In the genomic region with DNA sequence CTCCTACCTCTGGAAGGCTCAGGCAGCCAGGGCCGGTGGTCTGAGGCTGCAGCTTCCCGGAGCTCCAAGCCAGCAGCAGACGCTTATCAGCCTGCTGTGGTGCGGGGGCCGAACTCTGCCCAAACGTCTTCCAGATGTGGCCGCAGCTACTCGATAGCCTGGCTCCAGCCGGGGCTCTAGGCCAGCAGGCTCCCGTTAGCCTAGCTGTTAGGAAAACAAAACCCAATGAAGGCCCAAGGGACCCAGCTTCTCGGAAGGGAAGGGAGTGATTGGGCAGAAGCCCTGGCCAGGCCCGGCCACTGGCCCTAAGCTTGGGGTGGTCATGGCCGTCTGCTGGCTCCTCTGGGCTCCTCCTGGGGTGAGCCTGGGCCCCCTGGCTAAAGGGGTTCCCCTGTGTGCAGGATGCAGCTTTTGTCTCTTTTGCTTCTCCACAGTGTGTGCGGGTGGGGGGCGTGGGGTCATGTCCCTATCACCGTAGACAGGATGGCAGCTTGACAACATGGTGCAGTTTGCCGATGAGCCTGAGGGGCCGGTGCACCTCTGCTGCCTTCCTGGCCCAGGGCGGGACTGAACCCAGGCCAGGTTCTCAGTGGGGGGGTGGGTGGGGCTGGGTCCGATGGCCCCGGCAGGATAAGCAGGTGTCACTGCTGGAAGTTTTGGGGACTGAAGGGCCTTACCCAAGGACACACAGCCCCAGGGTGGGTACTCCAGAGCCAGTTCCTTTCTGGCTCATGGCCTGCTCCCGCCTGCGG, we compare ENCODE assay signal across 17 cellular contexts. TPM values are rescaled to one million over a fixed set of nuclear protein-coding genes. Genes with fewer than 3 reads are reported as not detected.
DNase-seq lines count a peak whose midpoint lies in the region; ATAC-seq and TF ChIP-seq lines count a peak whose summit lies in the region.
"Had no signal": no experiment of that assay in that cellular context is flagged by ENCODE, and none has a peak within 500 bp of the region (broad histone marks: within the 10 kb centered on the region; RNA-seq: fewer than 3 reads in every experiment).

No MANE protein-coding gene starts in this region.

- no peaks in the 10 kb centered on the region for H3K27me3 ChIP-seq in fibroblast of lung (ENCODE audit: control insufficient read depth, insufficient read depth, low read length)
- no peaks in the 10 kb centered on the region for H3K27me3 ChIP-seq in lower lobe of right lung (ENCODE audit: low read depth)
- H3K27me3 ChIP-seq in transverse colon: peaks cover 7% of the 10 kb centered on the region

- no peak for TF ChIP-seq EP300 in transverse colon (IDR thresholded peaks at IDR 0.05; ENCODE audit: low read depth)

- no peak overlapping the region for H3K9ac ChIP-seq in fibroblast of lung (ENCODE audit: insufficient read depth, low read length)

- no peak overlapping the region for H2AFZ ChIP-seq in fibroblast of lung (ENCODE audit: low read length)

- no peaks in the 10 kb centered on the region for H3K9me3 ChIP-seq in fibroblast of lung (ENCODE audit: control insufficient read depth, insufficient read depth, low read depth, low read length)
- peaks cover 14% of the 10 kb centered on the region for H3K9me3 ChIP-seq in lower lobe of right lung
- H3K9me3 ChIP-seq in transverse colon: peaks cover 12 to 14% of the 10 kb centered on the region in 2 donors

- H3K36me3 ChIP-seq in fibroblast of lung (ENCODE audit: control insufficient read depth, insufficient read depth, low read length) (no peaks in the 10 kb centered on the region), lower lobe of right lung (no peaks in the 10 kb centered on the region), transverse colon (no peaks in the 10 kb centered on the region)

- H3K27ac ChIP-seq in fibroblast of lung (ENCODE audit: insufficient read depth, low read length) (peak overlapping the region; percentile 79), lower lobe of right lung (peak overlapping the region; percentile 69), transverse colon (peak overlapping the region in 3 of 4 donors; percentile 29 to 51 (median 34))

- no peak for TF ChIP-seq CTCF in fibroblast of lung (conservative IDR thresholded peaks at IDR 0.05 in 1 of 2, IDR thresholded peaks at IDR 0.05 in 1 of 2; ENCODE audit: low read depth in 1 of 2, low read length in 2 of 2)
- TF ChIP-seq CTCF in lower lobe of right lung (IDR thresholded peaks at IDR 0.05): no peak
- TF ChIP-seq CTCF in transverse colon (IDR thresholded peaks at IDR 0.05): no peak
- TF ChIP-seq CTCF in HFFc6 (IDR thresholded peaks at IDR 0.05): no peak
- TF ChIP-seq CTCF in MCF 10A (IDR thresholded peaks at IDR 0.05; ENCODE audit: unreplicated experiment): no peak

- TF ChIP-seq POLR2A in transverse colon (IDR thresholded peaks at IDR 0.05): no peak

- in situ Hi-C loops in transverse colon (cut with MboI; ENCODE audit: low pct_ligation_motif_present in 1 of 4, low pct_unique_long_range_greater_than_20kb in 1 of 4, low sequenced_read_pairs in 3 of 4): no loop called here

- CTCF ChIA-PET in activated CD4-positive, alpha-beta T cell treated with anti-CD3 and anti-CD28 coated beads for 36 hours (lab: Charles Lee): interaction anchor here (0.8 to 1.0 kb wide), 2 partner anchors 320 to 484 kb away, joined by 3 read pairs; no protein-coding TSS in a partner anchor
- CTCF ChIA-PET in MCF 10A (lab: Yijun Ruan, JAX): interaction anchor here (0.7 to 1.3 kb wide), 3 partner anchors 12 to 26 kb away, joined by 3 to 4 read pairs (median 4); no protein-coding TSS in a partner anchor

- no peak overlapping the region for H3K4me3 Mint-ChIP-seq in activated CD4-positive, alpha-beta T cell treated with anti-CD3 and anti-CD28 coated beads for 36 hours
- no peak overlapping the region for H3K4me3 Mint-ChIP-seq in HFFc6
- no peak overlapping the region for H3K4me3 Mint-ChIP-seq in MCF 10A (ENCODE audit: unreplicated experiment)
- H3K4me3 Mint-ChIP-seq: activated T-cell treated with anti-CD3 and anti-CD28 coated beads, Interleukin-2, amount 50 U/mL, for 24 hours; CD8-positive, alpha-beta T cell had no signal

- ATAC-seq in lower lobe of right lung: peak; percentile 18 to 31
- no peak for ATAC-seq in activated CD4-positive, alpha-beta T cell treated with anti-CD3 and anti-CD28 coated beads for 36 hours
- ATAC-seq: activated CD4-positive, CD25-positive, alpha-beta regulatory T cell treated with anti-CD3 and anti-CD28 coated beads, Interleukin-2, amount 50 U/mL, for 24 hours; CD8-positive, alpha-beta T cell had no signal

- H3K36me3 Mint-ChIP-seq in activated CD4-positive, alpha-beta T cell treated with anti-CD3 and anti-CD28 coated beads for 36 hours (ENCODE audit: low read depth): no peaks in the 10 kb centered on the region
- H3K36me3 Mint-ChIP-seq in HFFc6 (ENCODE audit: low read depth): peaks cover 17% of the 10 kb centered on the region
- H3K36me3 Mint-ChIP-seq in MCF 10A (ENCODE audit: insufficient read depth, unreplicated experiment): no peaks in the 10 kb centered on the region
- H3K36me3 Mint-ChIP-seq: CD8-positive, alpha-beta T cell had no signal

- peaks cover 11% of the 10 kb centered on the region for H3K4me1 ChIP-seq in fibroblast of lung (ENCODE audit: control insufficient read depth, extremely low read depth, insufficient read depth, low read length)
- H3K4me1 ChIP-seq in lower lobe of right lung: peaks cover 31% of the 10 kb centered on the region
- peaks cover 12 to 16% (median 13%) of the 10 kb centered on the region in 4 donors for H3K4me1 ChIP-seq in transverse colon

- intact Hi-C loops in lower lobe of right lung (cut with DNase I): no loop called here
- intact Hi-C loops in transverse colon (cut with DNase I; ENCODE audit: low total_unique reads): no loop called here
- intact Hi-C loops in activated CD4-positive, alpha-beta T cell treated with anti-CD3 and anti-CD28 coated beads for 36 hours (cut with DNase I, micrococcal nuclease): no loop called here
- intact Hi-C loops in MCF 10A (cut with micrococcal nuclease): no loop called here

- H3K27ac Mint-ChIP-seq in activated CD4-positive, alpha-beta T cell treated with anti-CD3 and anti-CD28 coated beads for 36 hours: no peak overlapping the region
- H3K27ac Mint-ChIP-seq in HFFc6 (no peak overlapping the region; the same call in 1 of the 2 replicates), MCF 10A (ENCODE audit: low read depth, unreplicated experiment) (no peak overlapping the region)
- H3K27ac Mint-ChIP-seq: activated T-cell treated with anti-CD3 and anti-CD28 coated beads, Interleukin-2, amount 50 U/mL, for 24 hours; CD8-positive, alpha-beta T cell had no signal

- no peaks in the 10 kb centered on the region for H4K20me1 ChIP-seq in fibroblast of lung (ENCODE audit: control insufficient read depth, extremely low read depth, insufficient read depth, low read length)

- POLR2A ChIA-PET in activated CD4-positive, alpha-beta T cell treated with anti-CD3 and anti-CD28 coated beads for 36 hours (lab: Charles Lee): no interaction called here
- POLR2A ChIA-PET in MCF 10A (lab: Yijun Ruan, JAX): interaction anchor here (0.6 kb wide), 1 partner anchor 487 kb away, joined by 3 read pairs; no protein-coding TSS in a partner anchor

- WGBS in transverse colon (ENCODE audit: low coverage in 1 of 2), 2 donors: 79% methylated on average over 15 of the region's 23 CpGs; no CpG with 5 or more reads in 1 of the 2 donors

- no peaks in the 10 kb centered on the region for H3K79me2 ChIP-seq in fibroblast of lung (ENCODE audit: control insufficient read depth, insufficient read depth, low read length)

- H3K4me2 ChIP-seq in fibroblast of lung (ENCODE audit: extremely low read depth, insufficient read depth, low read length): peak overlapping the region; percentile 51

- BruUV-seq in MCF 10A (replicated peaks; lab: Mats Ljungman, UMichigan): no TSS peak

- peak; percentile 26 for DNase-seq in M059J (ENCODE audit: low read depth)
- DNase-seq in fibroblast of lung (ENCODE audit: low read depth in 2 of 2): peak; percentile 41 to 44
- no peak for DNase-seq in lower lobe of right lung
- no peak for DNase-seq in transverse colon
- no peak for DNase-seq in activated CD4-positive, alpha-beta T cell treated with anti-CD3 and anti-CD28 coated beads for 36 hours
- DNase-seq in HFFc6: no peak
- DNase-seq in MCF 10A (ENCODE audit: unreplicated experiment): no peak
- DNase-seq in DMS 273 (lab: John Stamatoyannopoulos, UW; ENCODE audit: unreplicated experiment): no peak
- DNase-seq: activated T-cell treated with anti-CD3 and anti-CD28 coated beads, Interleukin-2, amount 50 U/mL, for 24 hours; CD8-positive, alpha-beta T cell; effector CD8-positive, alpha-beta T cell; midbrain; NCI-H2081 treated with DMSO at 0.1 percent for 48 hours; stimulated activated CD4-positive, alpha-beta T cell treated with anti-CD3 and anti-CD28 coated beads, Interleukin-4, amount 100 ng/mL, for 4 hours; stimulated activated naive CD4-positive, alpha-beta T cell treated with Interleukin-2 at 50 U/mL for 16 hours had no signal

- H3K9me3 Mint-ChIP-seq in activated CD4-positive, alpha-beta T cell treated with anti-CD3 and anti-CD28 coated beads for 36 hours (ENCODE audit: low read depth): peaks cover 14% of the 10 kb centered on the region
- H3K9me3 Mint-ChIP-seq in HFFc6 (peaks cover 18% of the 10 kb centered on the region), MCF 10A (ENCODE audit: unreplicated experiment) (peaks cover 15% of the 10 kb centered on the region)

- H3K27me3 Mint-ChIP-seq in activated CD4-positive, alpha-beta T cell treated with anti-CD3 and anti-CD28 coated beads for 36 hours: no peaks in the 10 kb centered on the region
- peaks cover 19% of the 10 kb centered on the region for H3K27me3 Mint-ChIP-seq in HFFc6 (ENCODE audit: insufficient read depth)
- H3K27me3 Mint-ChIP-seq in MCF 10A (ENCODE audit: insufficient read depth, unreplicated experiment): peaks cover 31% of the 10 kb centered on the region

- H3K4me3 ChIP-seq in fibroblast of lung (replicated peaks in 1 of 4; ENCODE audit: control extremely low read depth in 1 of 4, insufficient read depth in 1 of 4, low read depth in 3 of 4, low read length in 4 of 4) (no peak overlapping the region), lower lobe of right lung (no peak overlapping the region), transverse colon (no peak overlapping the region)

- H3K4me1 Mint-ChIP-seq in activated CD4-positive, alpha-beta T cell treated with anti-CD3 and anti-CD28 coated beads for 36 hours: peaks cover 19% of the 10 kb centered on the region
- H3K4me1 Mint-ChIP-seq in HFFc6 (ENCODE audit: low read depth) (peaks cover 34% of the 10 kb centered on the region), MCF 10A (ENCODE audit: insufficient read depth, unreplicated experiment) (peaks cover 7% of the 10 kb centered on the region)

RNA-seq across cellular contexts. Expression of a gene that starts 18.7 kb away (rescaled TPM):
- not detected in 2 replicates for total RNA-seq in M059J (2014; rRNA removed; shearing (Covaris generic))
- total RNA-seq in fibroblast of lung: not detected in 2 replicates
- not detected in 2 replicates for polyA plus RNA-seq in fibroblast of lung
- not detected in 2 replicates for polyA plus RNA-seq in fibroblast of lung (2012)
- polyA minus RNA-seq in fibroblast of lung (ENCODE audit: low replicate concordance): 1.4 TPM in 1 of 2 replicates, not detected in the other
- total RNA-seq in lower lobe of right lung: not detected
- not detected for total RNA-seq in transverse colon
- not detected for total RNA-seq in activated CD4-positive, alpha-beta T cell treated with anti-CD3 and anti-CD28 coated beads for 36 hours
- total RNA-seq in HFFc6 (2021; fragmentation: NEBNext Ultra II Directional; extraction: Animal tissue kit (Norgen Biotek cat#: 25700)): not detected
- total RNA-seq in MCF 10A (2022): not detected in 2 replicates
- total RNA-seq: CD8-positive, alpha-beta T cell; pulmonary artery endothelial cell had no signal

RNA-seq across cellular contexts. Expression of a gene that starts 27.2 kb away (rescaled TPM):
- 12.2 and 14.6 TPM in 2 replicates for total RNA-seq in M059J (2014; rRNA removed; shearing (Covaris generic))
- 5.6 and 9.1 TPM in 2 replicates for total RNA-seq in fibroblast of lung
- 6.7 and 7.6 TPM in 2 replicates for polyA plus RNA-seq in fibroblast of lung
- polyA plus RNA-seq in fibroblast of lung (2012): 11.1 and 12.7 TPM in 2 replicates
- 9.0 and 10.9 TPM in 2 replicates for polyA minus RNA-seq in fibroblast of lung (ENCODE audit: low replicate concordance)
- 10.5 TPM for total RNA-seq in lower lobe of right lung
- 10 to 100 TPM in 1 of 4 donors, 1 to 10 TPM in 2, under 1 TPM in 1; 0.96 to 20.1 (median 3.4) TPM for total RNA-seq in transverse colon
- total RNA-seq in activated CD4-positive, alpha-beta T cell treated with anti-CD3 and anti-CD28 coated beads for 36 hours: 1 to 10 TPM; 1.6 to 1.9 TPM
- 10 to 100 TPM in 5 of 6 experiments, 1 to 10 TPM in 1; 9.4 to 12.6 (median 11.3) TPM for total RNA-seq in HFFc6 (2021; fragmentation: NEBNext Ultra II Directional; extraction: Animal tissue kit (Norgen Biotek cat#: 25700))
- total RNA-seq in MCF 10A (2022): 0.32 and 0.42 TPM in 2 replicates

RNA-seq across cellular contexts. Expression of a gene that starts 28.4 kb away (rescaled TPM):
- total RNA-seq in M059J (2014; rRNA removed; shearing (Covaris generic)): 0.07 and 0.10 TPM in 2 replicates
- total RNA-seq in fibroblast of lung: under 0.01 TPM in 2 replicates
- polyA plus RNA-seq in fibroblast of lung: 0.09 TPM in 1 of 2 replicates, not detected in the other
- 0.27 TPM in 1 of 2 replicates, not detected in the other for polyA plus RNA-seq in fibroblast of lung (2012)
- 0.20 TPM in 1 of 2 replicates, not detected in the other for polyA minus RNA-seq in fibroblast of lung (ENCODE audit: low replicate concordance)
- 10.1 TPM for total RNA-seq in lower lobe of right lung
- total RNA-seq in transverse colon: 1 to 10 TPM in 2 of 4 donors, under 1 TPM in 2; 0.64 to 2.4 (median 1.5) TPM
- under 1 TPM; 0.11 to 0.32 TPM for total RNA-seq in activated CD4-positive, alpha-beta T cell treated with anti-CD3 and anti-CD28 coated beads for 36 hours
- total RNA-seq in HFFc6 (2021; fragmentation: NEBNext Ultra II Directional; extraction: Animal tissue kit (Norgen Biotek cat#: 25700)): under 1 TPM in 3 of 6 experiments, not detected in 3; 0.05 to 0.07 (median 0.06) TPM
- total RNA-seq in MCF 10A (2022): not detected in 2 replicates
- total RNA-seq: pulmonary artery endothelial cell had no signal

RNA-seq across cellular contexts. Expression of a gene that starts 46.3 kb away (rescaled TPM):
- 2.6 and 6.6 TPM in 2 replicates for total RNA-seq in M059J (2014; rRNA removed; shearing (Covaris generic))
- total RNA-seq in fibroblast of lung: 8.5 and 9.1 TPM in 2 replicates
- 2.5 and 4.7 TPM in 2 replicates for polyA plus RNA-seq in fibroblast of lung
- polyA plus RNA-seq in fibroblast of lung (2012): 4.9 and 6.2 TPM in 2 replicates
- polyA minus RNA-seq in fibroblast of lung (ENCODE audit: low replicate concordance): 9.7 and 19.6 TPM in 2 replicates
- 34.3 TPM for total RNA-seq in lower lobe of right lung
- total RNA-seq in transverse colon: 100 to 1,000 TPM in 1 of 4 donors, 10 to 100 TPM in 3; 44.6 to 153 (median 80.0) TPM
- total RNA-seq in activated CD4-positive, alpha-beta T cell treated with anti-CD3 and anti-CD28 coated beads for 36 hours: under 1 TPM; 0.87 to 0.90 TPM
- 1 to 10 TPM; 5.0 to 9.1 (median 6.7) TPM for total RNA-seq in HFFc6 (2021; fragmentation: NEBNext Ultra II Directional; extraction: Animal tissue kit (Norgen Biotek cat#: 25700))
- 1.5 and 3.4 TPM in 2 replicates for total RNA-seq in MCF 10A (2022)

Comparison
In these comparisons a context has a peak if more than half of its experiments do, and no peak if none do; other contexts are left out.
1. DNase-seq: peak in M059J (single experiment) and fibroblast of lung (2 of 2); none in lower lobe of right lung (single experiment), transverse colon (single experiment), activated CD4-positive, alpha-beta T cell treated with anti-CD3 and anti-CD28 coated beads for 36 hours (single experiment), HFFc6 (single experiment), MCF 10A (single experiment) and DMS 273 (single experiment).
2. Peak in every context shown above with its lines, with median percentiles within 50 percentile points of each other: H3K27ac ChIP-seq.